In genomic region chr15:71575474-71576045, GRCh38 we compare ENCODE assay signal across 11 cellular contexts.
DNase-seq lines count a peak whose midpoint lies in the region; ATAC-seq and TF ChIP-seq lines count a peak whose summit lies in the region.
"Had no signal": no experiment of that assay in that cellular context is flagged by ENCODE, and none has a peak within 500 bp of the region (broad histone marks: within the 10 kb centered on the region; RNA-seq: fewer than 3 reads in every experiment).

No MANE protein-coding gene starts in this region.

- no peaks in the 10 kb centered on the region for H3K9me2 ChIP-seq in OCI-LY1 (ENCODE audit: low read depth, low read length)

- no peak for ATAC-seq in thoracic aorta (ENCODE audit: insufficient number of reproducible peaks, low FRiP score, low read depth)

- TF ChIP-seq CTCF in OCI-LY1 (IDR thresholded peaks at IDR 0.05; ENCODE audit: low read length) (peak; percentile 50), esophagus muscularis mucosa (IDR thresholded peaks at IDR 0.05) (peak; percentile 36 to 57 (median 37)), thoracic aorta (IDR thresholded peaks at IDR 0.05) (peak; percentile 38)

- H3K27ac ChIP-seq in OCI-LY1 (ENCODE audit: low read depth, low read length, poor library complexity, severe bottlenecking) (no peak overlapping the region), esophagus muscularis mucosa (replicated peaks in 1 of 4) (no peak overlapping the region), thoracic aorta (no peak overlapping the region)

- H3K9me3 ChIP-seq in OCI-LY1 (ENCODE audit: low read length) (no peaks in the 10 kb centered on the region), esophagus muscularis mucosa (no peaks in the 10 kb centered on the region), thoracic aorta (no peaks in the 10 kb centered on the region)

- no peak overlapping the region for H3K4me3 ChIP-seq in OCI-LY1 (ENCODE audit: low read depth, low read length, poor library complexity, severe bottlenecking)
- H3K4me3 ChIP-seq in esophagus muscularis mucosa: no peak overlapping the region
- H3K4me3 ChIP-seq in thoracic aorta: no peak overlapping the region

- H3K36me3 ChIP-seq in OCI-LY1 (ENCODE audit: insufficient read depth, low read length) (no peaks in the 10 kb centered on the region), esophagus muscularis mucosa (no peaks in the 10 kb centered on the region), thoracic aorta (no peaks in the 10 kb centered on the region)

- no peaks in the 10 kb centered on the region for H3K79me2 ChIP-seq in OCI-LY1 (ENCODE audit: insufficient read depth, low read length)

- intact Hi-C loops in esophagus muscularis mucosa (cut with DNase I): no loop called here

- no peaks in the 10 kb centered on the region for H4K20me1 ChIP-seq in OCI-LY1 (ENCODE audit: insufficient read depth, low read length)

- no peaks in the 10 kb centered on the region for H3F3A ChIP-seq in OCI-LY1 (ENCODE audit: insufficient read depth, low read length)

- no peak overlapping the region for H3K9ac ChIP-seq in OCI-LY1 (ENCODE audit: low read length)

- no peaks in the 10 kb centered on the region for H3K4me1 ChIP-seq in OCI-LY1 (ENCODE audit: insufficient read depth, low read length, severe bottlenecking)
- peaks cover 0 to 7% (median 0%) of the 10 kb centered on the region in 4 donors for H3K4me1 ChIP-seq in esophagus muscularis mucosa
- H3K4me1 ChIP-seq in thoracic aorta (ENCODE audit: control insufficient read depth in 1 of 2, low read depth in 2 of 2): peaks cover 0 to 9% of the 10 kb centered on the region in 2 donors

- no peak overlapping the region for H3K4me2 ChIP-seq in OCI-LY1 (ENCODE audit: low read length)

- no peak for TF ChIP-seq POLR2A in esophagus muscularis mucosa (IDR thresholded peaks at IDR 0.05; ENCODE audit: low read depth)

- DNase-seq in NCI-H510A treated with DMSO at 0.1 percent for 48 hours (lab: John Stamatoyannopoulos, UW) (peak; percentile 4), NCI-H510A (lab: John Stamatoyannopoulos, UW) (no peak), esophagus muscularis mucosa (ENCODE audit: extremely low spot score) (no peak), thoracic aorta (ENCODE audit: low spot score) (no peak), NCI-H226 (no peak), cerebellum (ENCODE audit: low spot score) (no peak), SK-N-DZ (ENCODE audit: low spot score) (no peak)
- DNase-seq: activated CD4-positive, alpha-beta T cell treated with anti-CD3 and anti-CD28 coated beads for 4 hours; CD4-positive, CD25-positive, alpha-beta regulatory T cell; naive B cell had no signal

- WGBS in esophagus muscularis mucosa: 66% methylated on average over 5 of the region's 5 CpGs

- no peak overlapping the region for H2AFZ ChIP-seq in OCI-LY1 (ENCODE audit: low read length)

- no peak for TF ChIP-seq EP300 in esophagus muscularis mucosa (IDR thresholded peaks at IDR 0.05)

- no peaks in the 10 kb centered on the region; the same call in 1 of the 2 replicates for H3K27me3 ChIP-seq in OCI-LY1 (ENCODE audit: insufficient read depth, low read length)
- no peaks in the 10 kb centered on the region for H3K27me3 ChIP-seq in esophagus muscularis mucosa
- no peaks in the 10 kb centered on the region for H3K27me3 ChIP-seq in thoracic aorta (replicated peaks; ENCODE audit: insufficient read depth)
